19 cellular contexts compared by ENCODE assay signal in the genomic region with DNA sequence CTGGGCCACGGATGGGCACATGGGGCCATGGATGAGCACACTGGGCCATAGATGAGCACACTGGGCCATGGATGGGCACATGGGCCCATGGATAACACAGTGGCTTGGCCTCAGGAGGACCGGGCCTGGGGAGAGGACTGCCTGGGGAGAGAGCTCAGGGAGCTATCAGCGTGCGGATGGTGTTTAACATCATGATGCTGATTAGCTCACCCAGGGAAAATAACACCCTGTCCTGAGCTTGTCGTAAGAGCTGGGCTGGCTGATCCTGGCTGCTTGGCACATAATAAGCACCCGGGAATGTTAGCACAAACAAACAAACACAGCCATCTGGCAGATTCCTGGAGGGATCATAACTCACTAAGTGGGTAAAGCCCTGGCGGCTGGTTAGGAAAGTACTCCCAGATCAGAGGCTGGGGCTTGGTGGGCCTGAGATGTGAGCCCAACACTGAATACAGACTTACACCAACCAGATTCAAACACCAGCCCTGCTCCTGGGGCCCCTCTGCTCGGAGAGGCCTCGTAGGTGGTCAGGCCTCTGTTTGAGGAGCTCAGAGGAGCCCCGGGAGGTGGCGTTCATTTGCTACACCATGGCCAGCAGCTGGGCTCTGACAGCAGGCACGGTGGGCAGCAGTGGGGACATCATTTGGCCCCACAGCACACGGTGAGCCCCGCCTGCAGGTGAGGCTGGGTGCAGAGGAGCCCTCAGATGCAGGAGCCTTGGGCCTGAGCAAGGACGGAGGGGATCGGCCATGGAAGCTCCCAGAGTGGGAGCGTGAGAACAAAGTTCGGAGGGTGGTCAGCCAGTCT.
A peak's percentile ranks its signal among the peaks of the same experiment; 100 is the strongest.
DNase-seq lines count a peak whose midpoint lies in the region; TF ChIP-seq lines count a peak whose summit lies in the region.
"Had no signal": no experiment of that assay in that cellular context is flagged by ENCODE, and none has a peak within 500 bp of the region (broad histone marks: within the 10 kb centered on the region; RNA-seq: fewer than 3 reads in every experiment).

No MANE protein-coding gene starts in this region.

- DNase-seq in NCI-H748 (lab: John Stamatoyannopoulos, UW; ENCODE audit: unreplicated experiment) (peak; percentile 13), NCI-H748 treated with DMSO at 0.1 percent for 48 hours (lab: John Stamatoyannopoulos, UW) (no peak), CD14-positive monocyte (ENCODE audit: low spot score) (peak; percentile 34), osteocyte (ENCODE audit: extremely low spot score, unreplicated experiment) (peak; percentile 73), GM23248 (no peak), NCI-H446 treated with DMSO at 0.1 percent for 48 hours (lab: John Stamatoyannopoulos, UW) (no peak)
- DNase-seq in activated CD8-positive, alpha-beta memory T cell treated with anti-CD3 and anti-CD28 coated beads, Interleukin-2, amount 50 U/mL, for 48 hours, result peak; percentile 28
- DNase-seq in effector memory CD4-positive, alpha-beta T cell, result no peak
- DNase-seq: activated CD4-positive, CD25-positive, alpha-beta regulatory T cell; activated T-cell treated with anti-CD3 and anti-CD28 coated beads, Interleukin-2, amount 50 U/mL, for 72 hours; foreskin fibroblast; GOT3; mammary epithelial cell; NCI-H187 treated with DMSO at 0.1 percent for 48 hours; T-helper 1 cell had no signal

- 40 to 45% methylated on average over 18 of the region's 18 CpGs for WGBS in GM23248 (ENCODE audit: low coverage in 1 of 2, low lambda C conversion rate in 2 of 2, missing lambda C conversion rate in 2 of 2), 2 experiments

- H3K9me3 Mint-ChIP-seq in CD14-positive monocyte (peaks cover 7 to 18% (median 11%) of the 10 kb centered on the region in 7 donors), osteocyte (ENCODE audit: unreplicated experiment) (peaks cover 24% of the 10 kb centered on the region)
- H3K9me3 Mint-ChIP-seq: CD8-positive, alpha-beta memory T cell had no signal

- TF ChIP-seq CTCF in CD14-positive monocyte (IDR thresholded peaks at IDR 0.05), result no peak
- TF ChIP-seq CTCF in osteocyte (IDR thresholded peaks at IDR 0.05), result no peak

- H3K4me1 Mint-ChIP-seq in CD14-positive monocyte, result peaks cover 10% of the 10 kb centered on the region
- no peaks in the 10 kb centered on the region for H3K4me1 Mint-ChIP-seq in osteocyte (ENCODE audit: unreplicated experiment)

- H2AFZ ChIP-seq in GM23248, result no peak overlapping the region

- no peaks in the 10 kb centered on the region for H3K36me3 ChIP-seq in effector memory CD4-positive, alpha-beta T cell (ENCODE audit: control insufficient read depth, insufficient read depth, low read length)
- no peaks in the 10 kb centered on the region for H3K36me3 ChIP-seq in GM23248 (ENCODE audit: low read depth)
- H3K36me3 ChIP-seq: adrenal gland had no signal

- H4K20me1 ChIP-seq in GM23248 (ENCODE audit: insufficient read depth), result no peaks in the 10 kb centered on the region

- no peaks in the 10 kb centered on the region for H3K4me1 ChIP-seq in effector memory CD4-positive, alpha-beta T cell (ENCODE audit: control insufficient read depth, insufficient read depth, low read length, poor library complexity, severe bottlenecking)
- no peaks in the 10 kb centered on the region for H3K4me1 ChIP-seq in GM23248 (ENCODE audit: insufficient read depth)
- H3K4me1 ChIP-seq: adrenal gland had no signal

- in situ Hi-C loops in GM23248 (cut with MboI), result no loop called here

- no peaks in the 10 kb centered on the region for H3K9me3 ChIP-seq in effector memory CD4-positive, alpha-beta T cell (ENCODE audit: control insufficient read depth, low read length)
- no peaks in the 10 kb centered on the region for H3K9me3 ChIP-seq in GM23248 (ENCODE audit: low read depth)
- H3K9me3 ChIP-seq: adrenal gland had no signal

- H3F3A ChIP-seq in GM23248 (ENCODE audit: insufficient read depth), result no peaks in the 10 kb centered on the region

- no peak overlapping the region for H3K4me3 ChIP-seq in effector memory CD4-positive, alpha-beta T cell (ENCODE audit: insufficient read depth, low read depth, low read length, poor library complexity, severe bottlenecking)
- H3K4me3 ChIP-seq in GM23248, result no peak overlapping the region
- H3K4me3 ChIP-seq: adrenal gland had no signal

- intact Hi-C loops in CD14-positive monocyte (cut with micrococcal nuclease), result no loop called here

- no peak overlapping the region for H3K27ac Mint-ChIP-seq in CD14-positive monocyte
- no peak overlapping the region for H3K27ac Mint-ChIP-seq in osteocyte (ENCODE audit: unreplicated experiment)
- H3K27ac Mint-ChIP-seq: activated T-cell treated with anti-CD3 and anti-CD28 coated beads, Interleukin-2, amount 50 U/mL, for 72 hours; CD8-positive, alpha-beta memory T cell; nephron had no signal

- H3K4me2 ChIP-seq in GM23248 (ENCODE audit: unreplicated experiment), result no peak overlapping the region

- H3K27me3 Mint-ChIP-seq in CD14-positive monocyte (ENCODE audit: low read depth in 3 of 3) (peaks cover 0 to 1% (median 0%) of the 10 kb centered on the region in 3 donors), osteocyte (ENCODE audit: unreplicated experiment) (no peaks in the 10 kb centered on the region)
- H3K27me3 Mint-ChIP-seq: central memory CD8-positive, alpha-beta T cell had no signal

- H3K36me3 Mint-ChIP-seq in CD14-positive monocyte (peaks cover 0 to 2% of the 10 kb centered on the region in 2 donors), osteocyte (ENCODE audit: unreplicated experiment) (no peaks in the 10 kb centered on the region)

- no peak overlapping the region for H3K4me3 Mint-ChIP-seq in CD14-positive monocyte
- no peak overlapping the region for H3K4me3 Mint-ChIP-seq in osteocyte (ENCODE audit: unreplicated experiment)
- H3K4me3 Mint-ChIP-seq: activated T-cell treated with anti-CD3 and anti-CD28 coated beads, Interleukin-2, amount 50 U/mL, for 72 hours; CD8-positive, alpha-beta memory T cell; central memory CD8-positive, alpha-beta T cell; nephron had no signal

- no peaks in the 10 kb centered on the region for H3K79me2 ChIP-seq in GM23248 (ENCODE audit: insufficient read depth)

- no peak overlapping the region for H3K9ac ChIP-seq in GM23248

- H3K9me2 ChIP-seq in GM23248 (ENCODE audit: insufficient read depth), result no peaks in the 10 kb centered on the region

- H3K27ac ChIP-seq in effector memory CD4-positive, alpha-beta T cell (ENCODE audit: insufficient read depth, low read length, poor library complexity, severe bottlenecking), result no peak overlapping the region
- no peak overlapping the region for H3K27ac ChIP-seq in GM23248
- H3K27ac ChIP-seq: adrenal gland had no signal

- H3K27me3 ChIP-seq in effector memory CD4-positive, alpha-beta T cell (replicated peaks; ENCODE audit: control insufficient read depth, insufficient read depth, low read length, poor library complexity, severe bottlenecking), result no peaks in the 10 kb centered on the region
- no peaks in the 10 kb centered on the region for H3K27me3 ChIP-seq in GM23248 (replicated peaks; ENCODE audit: insufficient read depth)
- H3K27me3 ChIP-seq: adrenal gland had no signal

Comparison
In these comparisons a context has a peak if more than half of its experiments do, and no peak if none do; other contexts are left out.
1. DNase-seq: peak in NCI-H748 (single experiment), CD14-positive monocyte (single experiment), activated CD8-positive, alpha-beta memory T cell treated with anti-CD3 and anti-CD28 coated beads, Interleukin-2, amount 50 U/mL, for 48 hours (single experiment) and osteocyte (single experiment); none in NCI-H748 treated with DMSO at 0.1 percent for 48 hours (single experiment), effector memory CD4-positive, alpha-beta T cell (0 of 3), GM23248 (single experiment) and NCI-H446 treated with DMSO at 0.1 percent for 48 hours (single experiment).